ENCODE assay signal across 1 cellular context in the genomic region with DNA sequence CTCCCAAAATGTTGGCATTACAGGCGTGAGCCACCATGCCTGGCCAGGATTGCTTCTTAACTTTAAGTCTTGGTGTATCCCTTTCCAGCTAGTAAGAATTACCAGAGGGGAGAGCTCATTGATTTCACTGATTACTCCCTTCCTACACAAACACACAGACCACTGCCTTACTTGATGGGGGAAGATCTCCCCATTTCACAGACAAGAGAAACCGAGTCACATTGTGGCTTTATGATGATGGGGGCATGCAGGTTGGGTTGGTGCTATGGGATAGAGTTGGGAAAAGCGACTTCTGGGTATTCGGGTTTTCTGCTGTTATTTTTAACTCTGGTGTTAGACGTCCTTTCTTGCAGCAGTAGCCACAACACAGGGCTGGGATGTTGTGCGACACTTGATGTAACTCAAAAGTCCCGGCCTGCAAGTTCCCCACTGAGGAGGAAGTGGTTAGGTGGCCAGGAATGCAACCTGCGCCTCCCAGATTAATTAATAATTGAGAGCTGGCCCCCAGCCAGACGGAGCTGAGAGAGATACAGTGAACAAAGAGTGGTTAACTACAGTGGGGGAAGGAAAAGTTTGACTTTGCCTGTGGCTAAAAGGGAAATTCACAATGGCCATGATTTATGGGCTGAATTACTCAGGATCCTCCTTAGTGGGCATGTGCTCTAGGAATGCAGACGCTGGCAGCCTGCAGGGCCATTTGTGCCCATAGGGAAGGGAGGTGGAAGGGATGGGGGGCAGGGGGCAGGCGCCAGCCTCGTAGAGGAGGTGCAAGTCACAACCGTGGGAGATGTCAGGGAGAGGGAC.
TF ChIP-seq lines count a peak whose summit lies in the region.

No MANE protein-coding gene starts in this region.

TF ChIP-seq in SK-N-SH treated with all-trans-retinoic acid at 6 μM for 48 hours, 23 proteins besides CTCF, POLR2A, EP300 and RAD21 (continued from another document):
- TF ChIP-seq, protein P1, sequence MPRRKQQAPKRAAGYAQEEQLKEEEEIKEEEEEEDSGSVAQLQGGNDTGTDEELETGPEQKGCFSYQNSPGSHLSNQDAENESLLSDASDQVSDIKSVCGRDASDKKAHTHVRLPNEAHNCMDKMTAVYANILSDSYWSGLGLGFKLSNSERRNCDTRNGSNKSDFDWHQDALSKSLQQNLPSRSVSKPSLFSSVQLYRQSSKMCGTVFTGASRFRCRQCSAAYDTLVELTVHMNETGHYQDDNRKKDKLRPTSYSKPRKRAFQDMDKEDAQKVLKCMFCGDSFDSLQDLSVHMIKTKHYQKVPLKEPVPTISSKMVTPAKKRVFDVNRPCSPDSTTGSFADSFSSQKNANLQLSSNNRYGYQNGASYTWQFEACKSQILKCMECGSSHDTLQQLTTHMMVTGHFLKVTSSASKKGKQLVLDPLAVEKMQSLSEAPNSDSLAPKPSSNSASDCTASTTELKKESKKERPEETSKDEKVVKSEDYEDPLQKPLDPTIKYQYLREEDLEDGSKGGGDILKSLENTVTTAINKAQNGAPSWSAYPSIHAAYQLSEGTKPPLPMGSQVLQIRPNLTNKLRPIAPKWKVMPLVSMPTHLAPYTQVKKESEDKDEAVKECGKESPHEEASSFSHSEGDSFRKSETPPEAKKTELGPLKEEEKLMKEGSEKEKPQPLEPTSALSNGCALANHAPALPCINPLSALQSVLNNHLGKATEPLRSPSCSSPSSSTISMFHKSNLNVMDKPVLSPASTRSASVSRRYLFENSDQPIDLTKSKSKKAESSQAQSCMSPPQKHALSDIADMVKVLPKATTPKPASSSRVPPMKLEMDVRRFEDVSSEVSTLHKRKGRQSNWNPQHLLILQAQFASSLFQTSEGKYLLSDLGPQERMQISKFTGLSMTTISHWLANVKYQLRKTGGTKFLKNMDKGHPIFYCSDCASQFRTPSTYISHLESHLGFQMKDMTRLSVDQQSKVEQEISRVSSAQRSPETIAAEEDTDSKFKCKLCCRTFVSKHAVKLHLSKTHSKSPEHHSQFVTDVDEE (CRISPR knock-in tag; IDR thresholded peaks at IDR 0.05): peak; percentile 59; the same call in 1 of the 2 replicates
- peak; percentile 71 for TF ChIP-seq ISL1 (CRISPR knock-in tag; IDR thresholded peaks at IDR 0.05)
- no peak for TF ChIP-seq PPARA (CRISPR knock-in tag; IDR thresholded peaks at IDR 0.05; ENCODE audit: borderline replicate concordance)
